Comparison of ENCODE assay signal across 10 cellular contexts in genomic region chr1:14733053-14733778, GRCh38.
DNase-seq lines count a peak whose midpoint lies in the region; ATAC-seq, FAIRE-seq and TF ChIP-seq lines count a peak whose summit lies in the region.
"Had no signal": no experiment of that assay in that cellular context is flagged by ENCODE, and none has a peak within 500 bp of the region (broad histone marks: within the 10 kb centered on the region; RNA-seq: fewer than 3 reads in every experiment).

No MANE protein-coding gene starts in this region.

- no peaks in the 10 kb centered on the region for H3K9me3 ChIP-seq in HUES48 (ENCODE audit: control insufficient read depth, insufficient read depth, low read length)
- no peaks in the 10 kb centered on the region for H3K9me3 ChIP-seq in mammary epithelial cell (replicated peaks; ENCODE audit: insufficient read depth, low read length)
- no peaks in the 10 kb centered on the region for H3K9me3 ChIP-seq in mesodermal cell (ENCODE audit: control insufficient read depth, low read length)

- H3K9ac ChIP-seq in HUES48 (ENCODE audit: low read depth, low read length) (peak overlapping the region; percentile 42; the same call in 1 of the 2 replicates), mammary epithelial cell (ENCODE audit: insufficient read depth, low read length) (peak overlapping the region; percentile 89)

- dilution Hi-C loops in mammary epithelial cell (cut with HindIII; ENCODE audit: low sequenced_read_pairs): no loop called here

- H3K27me3 Mint-ChIP-seq in activated CD4-positive, alpha-beta memory T cell treated with anti-CD3 and anti-CD28 coated beads, Interleukin-2, amount 10 ng/mL, durations not matched to agents 7 days and 5 days: peaks cover 6% of the 10 kb centered on the region

- CTCF ChIA-PET in mammary epithelial cell (lab: Charles Lee; ENCODE audit: low non-redundant PET): no interaction called here
- CTCF ChIA-PET in activated CD4-positive, alpha-beta memory T cell treated with anti-CD3 and anti-CD28 coated beads, Interleukin-2, amount 10 ng/mL, durations not matched to agents 7 days and 5 days (lab: Charles Lee): no interaction called here

- peak overlapping the region; percentile 89 for H3K27ac ChIP-seq in HUES48 (ENCODE audit: low read depth, low read length)
- peak overlapping the region; percentile 98 for H3K27ac ChIP-seq in mammary epithelial cell (ENCODE audit: insufficient read depth, low read depth, low read length)
- peak overlapping the region; percentile 43 for H3K27ac ChIP-seq in mesodermal cell (ENCODE audit: low read depth, low read length, severe bottlenecking)

- no TSS peak for BruUV-seq in mammary epithelial cell (replicated peaks; lab: Mats Ljungman, UMichigan)

- H4K20me1 ChIP-seq in mammary epithelial cell (ENCODE audit: insufficient read depth, low read length): no peaks in the 10 kb centered on the region

- H3K36me3 Mint-ChIP-seq in activated CD4-positive, alpha-beta memory T cell treated with anti-CD3 and anti-CD28 coated beads, Interleukin-2, amount 10 ng/mL, durations not matched to agents 7 days and 5 days (ENCODE audit: low read depth): no peaks in the 10 kb centered on the region

- no peaks in the 10 kb centered on the region for H3K4me1 Mint-ChIP-seq in activated CD4-positive, alpha-beta memory T cell treated with anti-CD3 and anti-CD28 coated beads, Interleukin-2, amount 10 ng/mL, durations not matched to agents 7 days and 5 days

- H2AFZ ChIP-seq in mammary epithelial cell (ENCODE audit: low read depth, low read length): peak overlapping the region; percentile 95

- H3K27ac Mint-ChIP-seq in activated CD4-positive, alpha-beta memory T cell treated with anti-CD3 and anti-CD28 coated beads, Interleukin-2, amount 10 ng/mL, durations not matched to agents 7 days and 5 days: no peak overlapping the region
- H3K27ac Mint-ChIP-seq: effector memory CD8-positive, alpha-beta T cell had no signal

- FAIRE-seq in D721Med (lab: Jason Lieb, UNC): no peak

- POLR2A ChIA-PET in activated CD4-positive, alpha-beta memory T cell treated with anti-CD3 and anti-CD28 coated beads, Interleukin-2, amount 10 ng/mL, durations not matched to agents 7 days and 5 days (lab: Charles Lee): no interaction called here

- H3K27me3 ChIP-seq in HUES48 (ENCODE audit: control insufficient read depth, insufficient read depth, low read length) (peaks cover 31% of the 10 kb centered on the region), mammary epithelial cell (ENCODE audit: insufficient read depth, low read length) (no peaks in the 10 kb centered on the region)

- H3K4me3 ChIP-seq in HUES48 (ENCODE audit: low read depth, low read length) (peak overlapping the region; percentile 22; the same call in 1 of the 2 replicates), mammary epithelial cell (replicated peaks in 1 of 3; ENCODE audit: insufficient read depth in 1 of 3, low read depth in 2 of 3, low read length in 3 of 3) (peak overlapping the region; percentile 1 to 26 (median 9)), mesodermal cell (ENCODE audit: extremely low read depth, insufficient read depth, low read length, poor library complexity, severe bottlenecking) (no peak overlapping the region)

- no peaks in the 10 kb centered on the region for H3K79me2 ChIP-seq in mammary epithelial cell (ENCODE audit: insufficient read depth, low read length)

- intact Hi-C loops in mammary epithelial cell (cut with micrococcal nuclease): loop anchor here (1.0 to 2.0 kb wide), 6 partner anchors 34 to 618 kb away; no protein-coding TSS in a partner anchor

- peak; percentile 57 for DNase-seq in DMS79 (lab: John Stamatoyannopoulos, UW)
- DNase-seq in mammary epithelial cell: peak; percentile 96
- no peak for DNase-seq in D721Med (ENCODE audit: insufficient read length, low spot score)
- no peak for DNase-seq in activated CD4-positive, alpha-beta memory T cell treated with anti-CD3 and anti-CD28 coated beads, Interleukin-2, amount 10 ng/mL, durations not matched to agents 7 days and 5 days
- DNase-seq: activated T-cell treated with anti-CD3 and anti-CD28 coated beads for 4 hours; effector memory CD8-positive, alpha-beta T cell had no signal

- ATAC-seq in GM18868 (IDR thresholded peaks at IDR 0.05; ENCODE audit: unreplicated experiment) (no peak), HG02763 (IDR thresholded peaks at IDR 0.05; ENCODE audit: unreplicated experiment) (no peak)
- ATAC-seq: effector memory CD8-positive, alpha-beta T cell had no signal

- WGBS in mammary epithelial cell (ENCODE audit: low coverage, missing lambda C conversion rate): 1% methylated on average over 20 of the region's 21 CpGs
- 11 to 15% methylated on average over 13 to 18 of the region's 21 CpGs for WGBS in mesodermal cell (ENCODE audit: insufficient coverage in 2 of 2), 2 experiments

- no peaks in the 10 kb centered on the region for H3K9me3 Mint-ChIP-seq in activated CD4-positive, alpha-beta memory T cell treated with anti-CD3 and anti-CD28 coated beads, Interleukin-2, amount 10 ng/mL, durations not matched to agents 7 days and 5 days
- H3K9me3 Mint-ChIP-seq: effector memory CD8-positive, alpha-beta T cell had no signal

- no peak for TF ChIP-seq CTCF in mammary epithelial cell (conservative IDR thresholded peaks at IDR 0.05 in 1 of 2, IDR thresholded peaks at IDR 0.05 in 1 of 2; ENCODE audit: extremely low read depth in 1 of 2, insufficient read depth in 1 of 2, low read depth in 1 of 2, low read length in 2 of 2)
- no peak for TF ChIP-seq CTCF in D721Med (IDR thresholded peaks at IDR 0.05; ENCODE audit: insufficient read depth, missing control alignments)

- H3K4me2 ChIP-seq in mammary epithelial cell (ENCODE audit: insufficient read depth, low read depth, low read length): peak overlapping the region; percentile 77

- H3K36me3 ChIP-seq in HUES48 (ENCODE audit: control insufficient read depth, insufficient read depth, low read length) (no peaks in the 10 kb centered on the region), mammary epithelial cell (ENCODE audit: insufficient read depth, low read length) (no peaks in the 10 kb centered on the region), mesodermal cell (ENCODE audit: control insufficient read depth, insufficient read depth, low read length) (no peaks in the 10 kb centered on the region)

- H3K4me1 ChIP-seq in HUES48 (ENCODE audit: control insufficient read depth, insufficient read depth, low read length) (peaks cover 47% of the 10 kb centered on the region), mammary epithelial cell (ENCODE audit: insufficient read depth, low read length) (peaks cover 27% of the 10 kb centered on the region), mesodermal cell (ENCODE audit: control insufficient read depth, insufficient read depth, low read length, poor library complexity, severe bottlenecking) (peaks cover 17% of the 10 kb centered on the region)

- H3K4me3 Mint-ChIP-seq in activated CD4-positive, alpha-beta memory T cell treated with anti-CD3 and anti-CD28 coated beads, Interleukin-2, amount 10 ng/mL, durations not matched to agents 7 days and 5 days: no peak overlapping the region
- H3K4me3 Mint-ChIP-seq: effector memory CD8-positive, alpha-beta T cell had no signal

- in situ Hi-C loops in mammary epithelial cell (cut with MboI; ENCODE audit: low sequenced_read_pairs in 2 of 2): no loop called here

Comparison
In these comparisons a context has a peak if more than half of its experiments do, and no peak if none do; other contexts are left out.
1. DNase-seq: peak in DMS79 (single experiment) and mammary epithelial cell (single experiment); none in D721Med (single experiment) and activated CD4-positive, alpha-beta memory T cell treated with anti-CD3 and anti-CD28 coated beads, Interleukin-2, amount 10 ng/mL, durations not matched to agents 7 days and 5 days (single experiment).
2. H3K27ac ChIP-seq: peak in every context shown above with its lines; median percentile 98 in mammary epithelial cell; 89 in HUES48; 43 in mesodermal cell.